In the genomic region with DNA sequence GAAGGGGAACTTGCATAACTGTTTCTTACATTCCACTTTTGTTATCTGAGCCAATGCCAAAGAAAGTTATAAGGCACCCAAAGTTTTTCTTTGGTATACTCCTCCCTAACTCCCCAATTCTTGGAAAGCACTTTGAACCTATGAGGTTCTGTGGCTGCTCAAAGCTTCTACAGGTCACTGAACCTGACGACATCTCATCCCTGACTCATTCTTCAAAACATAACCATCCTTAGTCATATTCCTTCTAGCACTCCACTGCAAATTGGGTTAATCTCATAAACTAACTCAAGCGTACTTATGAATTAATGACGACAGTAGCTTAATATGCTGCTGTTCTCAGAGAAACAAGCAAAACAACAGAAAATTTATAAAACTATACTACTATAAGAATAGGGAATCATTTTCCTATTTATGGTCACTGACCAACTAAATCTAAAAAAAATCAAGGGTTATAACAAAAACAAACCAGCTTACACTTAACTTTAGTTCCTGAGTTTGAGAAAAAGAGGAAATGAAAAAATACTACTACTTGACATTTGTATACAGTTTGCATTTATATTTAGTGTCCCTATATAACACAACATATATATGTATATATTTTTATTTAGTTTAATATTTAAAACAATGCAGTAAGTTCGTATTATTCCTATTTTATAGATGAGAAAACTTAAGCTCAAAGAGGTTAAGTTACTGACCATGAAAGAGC, we compare ENCODE assay signal across 14 cellular contexts.
DNase-seq lines count a peak whose midpoint lies in the region; ATAC-seq and TF ChIP-seq lines count a peak whose summit lies in the region.
"Had no signal": no experiment of that assay in that cellular context is flagged by ENCODE, and none has a peak within 500 bp of the region (broad histone marks: within the 10 kb centered on the region; RNA-seq: fewer than 3 reads in every experiment).

No MANE protein-coding gene starts in this region.

- H3K27ac ChIP-seq in cardiac muscle cell (peak overlapping the region; percentile 85), left ventricle myocardium inferior (replicated peaks) (no peak overlapping the region)
- H3K27ac ChIP-seq: colonic mucosa, Peyer's patch, spleen had no signal

- peaks cover 48% of the 10 kb centered on the region for H3K4me1 ChIP-seq in cardiac muscle cell (ENCODE audit: low read depth)
- H3K4me1 ChIP-seq in left ventricle myocardium inferior, result peaks cover 14% of the 10 kb centered on the region
- H3K4me1 ChIP-seq: colonic mucosa had no signal

- TF ChIP-seq CTCF in cardiac muscle cell (IDR thresholded peaks at IDR 0.05; ENCODE audit: low read depth, low read length) (no peak), left ventricle myocardium inferior (IDR thresholded peaks at IDR 0.05; ENCODE audit: borderline replicate concordance) (no peak)

- H3K9me3 ChIP-seq in cardiac muscle cell (ENCODE audit: low read depth) (no peaks in the 10 kb centered on the region), left ventricle myocardium inferior (replicated peaks) (no peaks in the 10 kb centered on the region)
- H3K9me3 ChIP-seq: BLaER1 treated with 17β-estradiol and CSF1 and Interleukin-3, amounts not matched to agents 10 nM and 100 nM; colonic mucosa; Peyer's patch; spleen had no signal

- H3K27me3 ChIP-seq in cardiac muscle cell (no peaks in the 10 kb centered on the region), left ventricle myocardium inferior (ENCODE audit: low read depth) (no peaks in the 10 kb centered on the region)
- H3K27me3 ChIP-seq: BLaER1 treated with 17β-estradiol and CSF1 and Interleukin-3, amounts not matched to agents 10 nM and 100 nM; colonic mucosa; Peyer's patch; spleen had no signal

- ATAC-seq in HG02885 (IDR thresholded peaks at IDR 0.05; ENCODE audit: poor library complexity, unreplicated experiment) (no peak), HG03135 (IDR thresholded peaks at IDR 0.05; ENCODE audit: unreplicated experiment) (no peak)

- DNase-seq in cardiac muscle cell (ENCODE audit: low read depth in 1 of 2, low spot score in 1 of 2), result peak in 1 of 2 donors; percentile 54
- DNase-seq in left ventricle myocardium inferior, result no peak
- DNase-seq in SW480 (ENCODE audit: low spot score), result peak; percentile 47
- peak; percentile 76 for DNase-seq in glomerular visceral epithelial cell (ENCODE audit: extremely low spot score)
- no peak for DNase-seq in GM19240 (ENCODE audit: insufficient read length, low spot score)
- DNase-seq in activated CD8-positive, alpha-beta memory T cell treated with anti-CD3 and anti-CD28 coated beads, Interleukin-2, amount 50 U/mL, for 4 hours, result no peak
- DNase-seq: activated CD8-positive, alpha-beta memory T cell treated with anti-CD3 and anti-CD28 coated beads for 24 hours; colonic mucosa; left cardiac atrium; Peyer's patch; spleen had no signal

- H3K36me3 ChIP-seq in cardiac muscle cell (no peaks in the 10 kb centered on the region), left ventricle myocardium inferior (peaks cover 13% of the 10 kb centered on the region)
- H3K36me3 ChIP-seq: colonic mucosa, Peyer's patch had no signal

- H3K4me3 ChIP-seq in cardiac muscle cell (no peak overlapping the region), left ventricle myocardium inferior (no peak overlapping the region)
- H3K4me3 ChIP-seq: BLaER1 treated with 17β-estradiol and CSF1 and Interleukin-3, amounts not matched to agents 10 nM and 100 nM; colonic mucosa; Peyer's patch; spleen had no signal

- intact Hi-C loops in left ventricle myocardium inferior (cut with micrococcal nuclease), result no loop called here

Comparison
In these comparisons a context has a peak if more than half of its experiments do, and no peak if none do; other contexts are left out.
1. DNase-seq: peak in SW480 (single experiment) and glomerular visceral epithelial cell (single experiment); none in left ventricle myocardium inferior (single experiment), GM19240 (single experiment) and activated CD8-positive, alpha-beta memory T cell treated with anti-CD3 and anti-CD28 coated beads, Interleukin-2, amount 50 U/mL, for 4 hours (single experiment).